ENCODE assay signal across 2 cellular contexts in genomic region chr15:99124641-99125040, GRCh38.
TF ChIP-seq lines count a peak whose summit lies in the region.

No MANE protein-coding gene starts in this region.

TF ChIP-seq in SK-N-SH, 30 proteins besides CTCF, POLR2A, EP300 and RAD21 (continued from another document):
- TF ChIP-seq IRF3 (IDR thresholded peaks at IDR 0.05; ENCODE audit: low read depth, low read length) (no peak), RCOR1 (IDR thresholded peaks at IDR 0.05; ENCODE audit: low read length) (no peak), MEF2A (IDR thresholded peaks at IDR 0.05; ENCODE audit: borderline replicate concordance, low read depth) (no peak), ELF1 (IDR thresholded peaks at IDR 0.05) (no peak), USF2 (IDR thresholded peaks at IDR 0.05; ENCODE audit: borderline replicate concordance, low read depth, low read length) (no peak), GABPA (IDR thresholded peaks at IDR 0.05; ENCODE audit: low read depth) (no peak), PBX3 (IDR thresholded peaks at IDR 0.05) (no peak), NRF1 (IDR thresholded peaks at IDR 0.05; ENCODE audit: low read depth, low read length) (no peak), NFIC (IDR thresholded peaks at IDR 0.05; ENCODE audit: borderline replicate concordance) (no peak), FOXJ3 (CRISPR knock-in tag; IDR thresholded peaks at IDR 0.05) (no peak), ZBTB33 (IDR thresholded peaks at IDR 0.05; ENCODE audit: borderline replicate concordance, low read depth) (no peak)

TF ChIP-seq in SK-N-SH treated with all-trans-retinoic acid at 6 μM for 48 hours, 23 proteins besides CTCF, POLR2A, EP300 and RAD21 (continued from another document):
- TF ChIP-seq PATZ1 (CRISPR knock-in tag; IDR thresholded peaks at IDR 0.05; ENCODE audit: borderline replicate concordance) (no peak), PPARA (CRISPR knock-in tag; IDR thresholded peaks at IDR 0.05; ENCODE audit: borderline replicate concordance) (no peak), ZNF565 (CRISPR knock-in tag; conservative IDR thresholded peaks at IDR 0.05; ENCODE audit: low read depth) (no peak), CSRNP3 (CRISPR knock-in tag; IDR thresholded peaks at IDR 0.05) (no peak), BACH2 (CRISPR knock-in tag; IDR thresholded peaks at IDR 0.05; ENCODE audit: borderline replicate concordance) (no peak), SNAI2 (CRISPR knock-in tag; IDR thresholded peaks at IDR 0.05) (no peak), ARNTL (CRISPR knock-in tag; IDR thresholded peaks at IDR 0.05; ENCODE audit: borderline replicate concordance, low read depth) (no peak), CREB5 (CRISPR knock-in tag; IDR thresholded peaks at IDR 0.05; ENCODE audit: low read depth) (no peak), TOX (CRISPR knock-in tag; IDR thresholded peaks at IDR 0.05; ENCODE audit: borderline replicate concordance) (no peak), OSR1 (CRISPR knock-in tag; IDR thresholded peaks at IDR 0.05) (no peak), ZFP3 (CRISPR knock-in tag; IDR thresholded peaks at IDR 0.05) (no peak), CSDC2 (CRISPR knock-in tag; IDR thresholded peaks at IDR 0.05) (no peak), RARB (CRISPR knock-in tag; IDR thresholded peaks at IDR 0.05) (no peak), ISL1 (CRISPR knock-in tag; IDR thresholded peaks at IDR 0.05) (no peak), ZNF8 (CRISPR knock-in tag; IDR thresholded peaks at IDR 0.05) (no peak)
TF ChIP-seq in SK-N-SH treated with all-trans-retinoic acid at 6 μM for 48 hours: peak in this region for 0.
